Comparison of ENCODE assay signal across 20 cellular contexts in genomic region chr6:151495380-151495779, GRCh38. TPM values are rescaled to one million over a fixed set of nuclear protein-coding genes. Genes with fewer than 3 reads are reported as not detected.
DNase-seq lines count a peak whose midpoint lies in the region; ATAC-seq and TF ChIP-seq lines count a peak whose summit lies in the region.
"Had no signal": no experiment of that assay in that cellular context is flagged by ENCODE, and none has a peak within 500 bp of the region (broad histone marks: within the 10 kb centered on the region; RNA-seq: fewer than 3 reads in every experiment).

No MANE protein-coding gene starts in this region.

- H2AFZ ChIP-seq in SK-N-SH (ENCODE audit: low read depth): no peak overlapping the region

- no peaks in the 10 kb centered on the region for H3K79me2 ChIP-seq in SK-N-SH (ENCODE audit: insufficient read depth)

- H3K27ac ChIP-seq in SK-N-SH (ENCODE audit: low read depth in 2 of 2, low read length in 1 of 2): no peak overlapping the region
- H3K27ac ChIP-seq: prostate gland had no signal

- H3K4me1 ChIP-seq in iPS-15b (ENCODE audit: control insufficient read depth, insufficient read depth, low read length): no peaks in the 10 kb centered on the region
- peaks cover 0 to 3% of the 10 kb centered on the region in 2 experiments; a peak in 1 of 4 replicates for H3K4me1 ChIP-seq in SK-N-SH (ENCODE audit: control insufficient read depth in 1 of 2, insufficient read depth in 2 of 2, low read depth in 1 of 2, low read length in 1 of 2)
- H3K4me1 ChIP-seq: prostate gland had no signal

- H3K4me3 ChIP-seq in iPS-15b (ENCODE audit: low read depth, low read length) (peak overlapping the region; percentile 5), SK-N-SH (ENCODE audit: low read depth in 2 of 2, low read length in 1 of 2) (no peak overlapping the region)

- H3K36me3 ChIP-seq in iPS-15b (ENCODE audit: control insufficient read depth, insufficient read depth, low read length) (no peaks in the 10 kb centered on the region), SK-N-SH (replicated peaks in 1 of 2; ENCODE audit: control insufficient read depth in 1 of 2, insufficient read depth in 2 of 2, low read length in 1 of 2) (no peaks in the 10 kb centered on the region)
- H3K36me3 ChIP-seq: prostate gland had no signal

- intact Hi-C loops in activated CD4-positive, alpha-beta T cell treated with anti-CD3 and anti-CD28 coated beads, Interleukin-2, amount 10 ng/mL, durations not matched to agents 24 days and 14 days (cut with micrococcal nuclease): loop anchor here (10.0 kb wide), 1 partner anchor 209 kb away; no protein-coding TSS in a partner anchor
- intact Hi-C loops in activated CD4-positive, alpha-beta memory T cell treated with anti-CD3 and anti-CD28 coated beads for 36 hours (cut with micrococcal nuclease): no loop called here

- no peak for TF ChIP-seq CTCF in WTC11 (IDR thresholded peaks at IDR 0.05)
- no peak for TF ChIP-seq CTCF in SK-N-SH (IDR thresholded peaks at IDR 0.05)

- DNase-seq in activated CD4-positive, alpha-beta T cell treated with anti-CD3 and anti-CD28 coated beads, Interleukin-2, amount 10 ng/mL, durations not matched to agents 24 days and 14 days: no peak
- no peak for DNase-seq in activated CD4-positive, alpha-beta T cell treated with anti-CD3 and anti-CD28 coated beads, Interleukin-2, amount 50 U/mL, for 48 hours
- DNase-seq in WTC11 (ENCODE audit: low spot score): no peak
- DNase-seq in stimulated activated naive B cell treated with anti-CD40 and anti-IgM and Interleukin-4, amounts not matched to agents 10 μg/mL and 1 μg/mL and 100 μg/mL, for 72 hours: no peak
- DNase-seq in DMS53 (lab: John Stamatoyannopoulos, UW): no peak
- DNase-seq in activated CD4-positive, alpha-beta memory T cell treated with anti-CD3 and anti-CD28 coated beads for 36 hours: no peak
- no peak for DNase-seq in SK-N-SH
- DNase-seq: activated CD4-positive, alpha-beta T cell treated with anti-CD3 and anti-CD28 coated beads for 4 hours; activated CD8-positive, alpha-beta memory T cell treated with anti-CD3 and anti-CD28 coated beads, Interleukin-2, amount 10 ng/mL, durations not matched to agents 7 days and 5 days; COR-L47; mesenchymal stem cell; naive thymus-derived CD4-positive, alpha-beta T cell; NCI-H1105; stimulated activated CD4-positive, alpha-beta T cell treated with anti-CD3 and anti-CD28 coated beads, Interleukin-1b, Interleukin-23, amount 100 ng/mL, for 48 hours had no signal

- no peaks in the 10 kb centered on the region for H4K20me1 ChIP-seq in SK-N-SH (ENCODE audit: insufficient read depth)

- no peak overlapping the region for H3K27ac Mint-ChIP-seq in activated CD4-positive, alpha-beta T cell treated with anti-CD3 and anti-CD28 coated beads, Interleukin-2, amount 10 ng/mL, durations not matched to agents 24 days and 14 days
- H3K27ac Mint-ChIP-seq in WTC11: no peak overlapping the region
- no peak overlapping the region for H3K27ac Mint-ChIP-seq in stimulated activated naive B cell treated with anti-CD40 and anti-IgM and Interleukin-4, amounts not matched to agents 10 μg/mL and 1 μg/mL and 100 μg/mL, for 72 hours
- H3K27ac Mint-ChIP-seq in activated CD4-positive, alpha-beta memory T cell treated with anti-CD3 and anti-CD28 coated beads for 36 hours: no peak overlapping the region
- H3K27ac Mint-ChIP-seq: activated CD8-positive, alpha-beta memory T cell treated with anti-CD3 and anti-CD28 coated beads, Interleukin-2, amount 10 ng/mL, durations not matched to agents 7 days and 5 days; naive thymus-derived CD4-positive, alpha-beta T cell; stimulated activated effector memory CD8-positive, alpha-beta T cell treated with anti-CD3 and anti-CD28 coated beads, Interleukin-12 subunit alpha, Interleukin-12 subunit beta, amount 100 ng/mL, for 72 hours had no signal

- WGBS in SK-N-SH (ENCODE audit: low lambda C conversion rate): 69% methylated on average over 8 of the region's 9 CpGs

- peaks cover 38% of the 10 kb centered on the region for H3K27me3 ChIP-seq in iPS-15b (ENCODE audit: control insufficient read depth, insufficient read depth, low read length)
- H3K27me3 ChIP-seq in SK-N-SH (ENCODE audit: insufficient read depth): peaks cover 27% of the 10 kb centered on the region; the same call in 1 of the 2 replicates

- H3K4me3 Mint-ChIP-seq in activated CD4-positive, alpha-beta T cell treated with anti-CD3 and anti-CD28 coated beads, Interleukin-2, amount 10 ng/mL, durations not matched to agents 24 days and 14 days: peak overlapping the region; percentile 37
- H3K4me3 Mint-ChIP-seq in WTC11: peak overlapping the region; percentile 57
- peak overlapping the region; percentile 45 to 49 for H3K4me3 Mint-ChIP-seq in stimulated activated naive B cell treated with anti-CD40 and anti-IgM and Interleukin-4, amounts not matched to agents 10 μg/mL and 1 μg/mL and 100 μg/mL, for 72 hours
- no peak overlapping the region for H3K4me3 Mint-ChIP-seq in activated CD4-positive, alpha-beta memory T cell treated with anti-CD3 and anti-CD28 coated beads for 36 hours

- H3K9me3 ChIP-seq in iPS-15b (ENCODE audit: control insufficient read depth, insufficient read depth, low read length) (no peaks in the 10 kb centered on the region), SK-N-SH (no peaks in the 10 kb centered on the region)
- H3K9me3 ChIP-seq: prostate gland had no signal

- H3K9ac ChIP-seq in iPS-15b (ENCODE audit: low read depth, low read length) (no peak overlapping the region), SK-N-SH (no peak overlapping the region)

- no peak for ATAC-seq in WTC11
- ATAC-seq in stimulated activated naive B cell treated with anti-CD40 and anti-IgM and Interleukin-4, amounts not matched to agents 10 μg/mL and 1 μg/mL and 100 μg/mL, for 72 hours (replicated peaks): no peak

- no peak for TF ChIP-seq RAD21 in SK-N-SH (IDR thresholded peaks at IDR 0.05; ENCODE audit: low read length)

- no peaks in the 10 kb centered on the region for H3K9me3 Mint-ChIP-seq in activated CD4-positive, alpha-beta T cell treated with anti-CD3 and anti-CD28 coated beads, Interleukin-2, amount 10 ng/mL, durations not matched to agents 24 days and 14 days
- H3K9me3 Mint-ChIP-seq in WTC11: no peaks in the 10 kb centered on the region
- no peaks in the 10 kb centered on the region for H3K9me3 Mint-ChIP-seq in stimulated activated naive B cell treated with anti-CD40 and anti-IgM and Interleukin-4, amounts not matched to agents 10 μg/mL and 1 μg/mL and 100 μg/mL, for 72 hours
- no peaks in the 10 kb centered on the region for H3K9me3 Mint-ChIP-seq in activated CD4-positive, alpha-beta memory T cell treated with anti-CD3 and anti-CD28 coated beads for 36 hours
- H3K9me3 Mint-ChIP-seq: naive thymus-derived CD4-positive, alpha-beta T cell; stimulated activated effector memory CD8-positive, alpha-beta T cell treated with anti-CD3 and anti-CD28 coated beads, Interleukin-12 subunit alpha, Interleukin-12 subunit beta, amount 100 ng/mL, for 72 hours had no signal

- H3K9me2 ChIP-seq in SK-N-SH: no peaks in the 10 kb centered on the region

- no peaks in the 10 kb centered on the region for H3K36me3 Mint-ChIP-seq in activated CD4-positive, alpha-beta T cell treated with anti-CD3 and anti-CD28 coated beads, Interleukin-2, amount 10 ng/mL, durations not matched to agents 24 days and 14 days (ENCODE audit: low read depth)
- no peaks in the 10 kb centered on the region for H3K36me3 Mint-ChIP-seq in WTC11
- H3K36me3 Mint-ChIP-seq in stimulated activated naive B cell treated with anti-CD40 and anti-IgM and Interleukin-4, amounts not matched to agents 10 μg/mL and 1 μg/mL and 100 μg/mL, for 72 hours: peaks cover 0 to 1% of the 10 kb centered on the region in 2 donors
- no peaks in the 10 kb centered on the region for H3K36me3 Mint-ChIP-seq in activated CD4-positive, alpha-beta memory T cell treated with anti-CD3 and anti-CD28 coated beads for 36 hours
- H3K36me3 Mint-ChIP-seq: stimulated activated effector memory CD8-positive, alpha-beta T cell treated with anti-CD3 and anti-CD28 coated beads, Interleukin-12 subunit alpha, Interleukin-12 subunit beta, amount 100 ng/mL, for 72 hours had no signal

- H3K4me1 Mint-ChIP-seq in activated CD4-positive, alpha-beta T cell treated with anti-CD3 and anti-CD28 coated beads, Interleukin-2, amount 10 ng/mL, durations not matched to agents 24 days and 14 days: peaks cover 15% of the 10 kb centered on the region
- peaks cover 17% of the 10 kb centered on the region for H3K4me1 Mint-ChIP-seq in WTC11
- H3K4me1 Mint-ChIP-seq in stimulated activated naive B cell treated with anti-CD40 and anti-IgM and Interleukin-4, amounts not matched to agents 10 μg/mL and 1 μg/mL and 100 μg/mL, for 72 hours: peaks cover 5 to 14% of the 10 kb centered on the region in 2 donors
- peaks cover 17% of the 10 kb centered on the region for H3K4me1 Mint-ChIP-seq in activated CD4-positive, alpha-beta memory T cell treated with anti-CD3 and anti-CD28 coated beads for 36 hours (ENCODE audit: low read depth)

- TF ChIP-seq EP300 in SK-N-SH (IDR thresholded peaks at IDR 0.05; ENCODE audit: borderline replicate concordance in 1 of 2, low read depth in 1 of 2, low read length in 1 of 2): no peak

- peaks cover 56% of the 10 kb centered on the region for H3K27me3 Mint-ChIP-seq in activated CD4-positive, alpha-beta T cell treated with anti-CD3 and anti-CD28 coated beads, Interleukin-2, amount 10 ng/mL, durations not matched to agents 24 days and 14 days
- H3K27me3 Mint-ChIP-seq in WTC11 (ENCODE audit: low read depth): peaks cover 61% of the 10 kb centered on the region
- peaks cover 42 to 47% of the 10 kb centered on the region in 2 donors for H3K27me3 Mint-ChIP-seq in stimulated activated naive B cell treated with anti-CD40 and anti-IgM and Interleukin-4, amounts not matched to agents 10 μg/mL and 1 μg/mL and 100 μg/mL, for 72 hours
- H3K27me3 Mint-ChIP-seq in activated CD4-positive, alpha-beta memory T cell treated with anti-CD3 and anti-CD28 coated beads for 36 hours: peaks cover 34% of the 10 kb centered on the region

- H3K4me2 ChIP-seq in SK-N-SH: no peak overlapping the region

- CTCF ChIA-PET in WTC11 (lab: Charles Lee): no interaction called here
- CTCF ChIA-PET in activated CD4-positive, alpha-beta memory T cell treated with anti-CD3 and anti-CD28 coated beads for 36 hours (lab: Charles Lee): no interaction called here
- CTCF ChIA-PET in SK-N-SH (lab: Yijun Ruan, JAX): no interaction called here

- no peaks in the 10 kb centered on the region for H3F3A ChIP-seq in SK-N-SH (replicated peaks; ENCODE audit: insufficient read depth)

- POLR2A ChIA-PET in WTC11 (lab: Charles Lee) (no interaction called here), SK-N-SH (lab: Yijun Ruan, JAX) (no interaction called here)
- POLR2A ChIA-PET in activated CD4-positive, alpha-beta memory T cell treated with anti-CD3 and anti-CD28 coated beads for 36 hours (lab: Charles Lee): no interaction called here

RNA-seq across cellular contexts. Expression of gene CCDC170, which starts 1.6 kb away (rescaled TPM):
- total RNA-seq in activated CD4-positive, alpha-beta T cell treated with anti-CD3 and anti-CD28 coated beads, Interleukin-2, amount 10 ng/mL, durations not matched to agents 24 days and 14 days: not detected in 2 replicates
- total RNA-seq in WTC11 (2021): 0.25 to 0.57 TPM (median 0.26 TPM) in 3 replicates
- not detected for total RNA-seq in activated CD4-positive, alpha-beta memory T cell treated with anti-CD3 and anti-CD28 coated beads for 36 hours
- polyA plus RNA-seq in SK-N-SH (2012; rRNA removed): not detected in 2 replicates
- polyA plus RNA-seq in SK-N-SH (2012; cell fraction: cytosol; rRNA removed): not detected in 2 replicates
- polyA plus RNA-seq in SK-N-SH (2012; cell fraction: nucleus; rRNA removed): not detected in 2 replicates
- total RNA-seq: A172; activated CD8-positive, alpha-beta memory T cell treated with anti-CD3 and anti-CD28 coated beads, Interleukin-2, amount 10 ng/mL, durations not matched to agents 7 days and 5 days; H4; OCI-LY7 had no signal
- polyA plus RNA-seq: naive thymus-derived CD4-positive, alpha-beta T cell had no signal

RNA-seq across cellular contexts. Expression of gene RMND1, which starts 43.5 kb away (rescaled TPM):
- total RNA-seq in activated CD4-positive, alpha-beta T cell treated with anti-CD3 and anti-CD28 coated beads, Interleukin-2, amount 10 ng/mL, durations not matched to agents 24 days and 14 days: 22.2 and 22.9 TPM in 2 replicates
- 18.3 to 23.3 TPM (median 21.0 TPM) in 3 replicates for total RNA-seq in WTC11 (2021)
- total RNA-seq in activated CD4-positive, alpha-beta memory T cell treated with anti-CD3 and anti-CD28 coated beads for 36 hours: 10 to 100 TPM; 22.6 to 23.0 TPM
- polyA plus RNA-seq in SK-N-SH (2012; rRNA removed): 14.8 and 17.9 TPM in 2 replicates
- polyA plus RNA-seq in SK-N-SH (2012; cell fraction: cytosol; rRNA removed): 21.2 and 23.7 TPM in 2 replicates
- 11.6 and 15.4 TPM in 2 replicates for polyA plus RNA-seq in SK-N-SH (2012; cell fraction: nucleus; rRNA removed)
